8 cellular contexts compared by ENCODE assay signal in the genomic region with DNA sequence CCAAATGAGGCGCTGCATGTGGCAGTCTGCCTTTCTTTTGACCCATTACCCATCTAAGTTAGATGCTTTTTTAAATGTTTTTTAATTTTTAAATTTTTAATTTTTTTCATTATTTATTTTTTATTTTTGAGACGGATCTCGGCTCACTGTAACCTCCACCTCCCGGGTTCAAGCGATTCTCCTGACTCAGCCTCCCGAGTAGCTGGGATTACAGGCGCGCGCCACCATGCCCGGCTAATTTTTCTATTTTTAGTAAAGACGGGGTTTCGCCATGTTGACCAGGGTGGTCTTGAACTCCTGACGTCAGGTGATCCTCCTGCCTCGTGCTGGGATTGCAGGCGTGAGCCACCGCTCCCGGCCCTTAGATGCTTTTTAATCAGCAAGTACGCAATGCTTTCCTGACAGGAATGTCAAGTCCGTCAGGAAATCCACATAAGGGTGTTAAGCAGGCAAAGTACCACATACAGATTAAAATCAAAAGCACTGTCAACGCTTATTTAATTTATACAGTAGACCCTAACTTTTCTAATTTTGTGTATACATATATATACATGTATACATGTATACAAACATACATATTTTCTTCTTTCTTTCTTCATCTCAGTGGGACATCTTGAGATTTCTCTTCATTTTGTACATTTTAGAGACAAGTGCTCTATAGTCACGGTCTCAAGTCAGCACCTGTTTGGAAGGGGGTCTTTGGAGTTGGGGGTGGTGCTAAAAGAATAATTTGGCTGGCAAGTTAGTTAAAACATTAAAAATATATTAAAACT. TPM values are rescaled to one million over a fixed set of nuclear protein-coding genes. Genes with fewer than 3 reads are reported as not detected.
DNase-seq lines count a peak whose midpoint lies in the region; TF ChIP-seq lines count a peak whose summit lies in the region.

No MANE protein-coding gene starts in this region.

- H2AFZ ChIP-seq in PC-9: peak overlapping the region; percentile 72; the same call in 1 of the 2 replicates

- intact Hi-C loops in PC-9 (cut with micrococcal nuclease; ENCODE audit: unreplicated experiment): loop anchor here (1.0 to 2.0 kb wide), 8 partner anchors 18 to 589 kb away; partner anchors contain the start of gene TMEM14A

- H3K9ac ChIP-seq in rectal smooth muscle tissue (ENCODE audit: low read length): no peak overlapping the region

- no peaks in the 10 kb centered on the region for H3K9me2 ChIP-seq in PC-9 (ENCODE audit: insufficient read depth)

- H3K4me2 ChIP-seq in PC-9: peak overlapping the region; percentile 83

- no peaks in the 10 kb centered on the region for H3K4me1 ChIP-seq in HEK293 (ENCODE audit: control insufficient read depth, insufficient read depth, low read length)
- H3K4me1 ChIP-seq in PC-9 (replicated peaks; ENCODE audit: insufficient read depth): peaks cover 25% of the 10 kb centered on the region
- peaks cover 8% of the 10 kb centered on the region for H3K4me1 ChIP-seq in cardiac muscle cell (ENCODE audit: low read depth)
- peaks cover 8% of the 10 kb centered on the region for H3K4me1 ChIP-seq in rectal smooth muscle tissue (ENCODE audit: control insufficient read depth, insufficient read depth, low read length)

- BruUV-seq in PC-9 (replicated peaks; lab: Mats Ljungman, UMichigan): no TSS peak

- CTCF ChIA-PET in HEK293 (lab: Yijun Ruan, JAX) (interaction anchor here (0.6 to 2.8 kb wide), 25 partner anchors 8 to 582 kb away, joined by 3 to 20 read pairs (median 3); partner anchors contain the start of gene FBXO9), PC-9 (lab: Charles Lee) (interaction anchor here (0.6 to 0.9 kb wide), 2 partner anchors 60 to 1344 kb away, joined by 3 to 4 read pairs; no protein-coding TSS in a partner anchor)

- H4K20me1 ChIP-seq in PC-9 (ENCODE audit: insufficient read depth): no peaks in the 10 kb centered on the region

- H3K27ac ChIP-seq in HEK293 (ENCODE audit: extremely low read depth, low read depth, low read length): no peak overlapping the region
- H3K27ac ChIP-seq in PC-9: no peak overlapping the region
- no peak overlapping the region for H3K27ac ChIP-seq in cardiac muscle cell
- peak overlapping the region; percentile 27 for H3K27ac ChIP-seq in rectal smooth muscle tissue (ENCODE audit: low read depth, low read length)

- H3K79me2 ChIP-seq in PC-9 (ENCODE audit: low read depth): no peaks in the 10 kb centered on the region

- no peaks in the 10 kb centered on the region for H3K27me3 ChIP-seq in PC-9 (ENCODE audit: insufficient read depth, low read depth)
- H3K27me3 ChIP-seq in cardiac muscle cell: no peaks in the 10 kb centered on the region
- no peaks in the 10 kb centered on the region for H3K27me3 ChIP-seq in rectal smooth muscle tissue (ENCODE audit: control insufficient read depth, insufficient read depth, low read length)

- TF ChIP-seq CTCF in HEK293 (tag by site-specific recombination; IDR thresholded peaks at IDR 0.05) (no peak), PC-9 (conservative IDR thresholded peaks at IDR 0.05) (no peak), cardiac muscle cell (IDR thresholded peaks at IDR 0.05; ENCODE audit: low read depth, low read length) (no peak), GM10266 (IDR thresholded peaks at IDR 0.05; ENCODE audit: control insufficient read depth, insufficient read depth, low read depth, missing control alignments) (no peak)

- H3K36me3 ChIP-seq in HEK293 (ENCODE audit: control insufficient read depth in 2 of 2, insufficient read depth in 1 of 2, low read length in 2 of 2) (peaks cover 0 to 3% of the 10 kb centered on the region in 2 experiments; a peak in 1 of 3 replicates), PC-9 (ENCODE audit: low read depth) (no peaks in the 10 kb centered on the region), cardiac muscle cell (no peaks in the 10 kb centered on the region), rectal smooth muscle tissue (ENCODE audit: control insufficient read depth, insufficient read depth, low read length) (no peaks in the 10 kb centered on the region)

- in situ Hi-C loops in ACHN (cut with HindIII; ENCODE audit: low pct_ligation_motif_present, low pct_unique_long_range_greater_than_20kb, low sequenced_read_pairs): no loop called here

- H3K9me3 ChIP-seq in HEK293 (ENCODE audit: control insufficient read depth, insufficient read depth, low read depth, low read length) (no peaks in the 10 kb centered on the region), PC-9 (ENCODE audit: insufficient read depth, low read depth) (no peaks in the 10 kb centered on the region), cardiac muscle cell (ENCODE audit: low read depth) (no peaks in the 10 kb centered on the region)

- H3K4me3 ChIP-seq in HEK293 (ENCODE audit: low read depth, low read length): peak overlapping the region; percentile 33
- peak overlapping the region; percentile 57 for H3K4me3 ChIP-seq in PC-9
- H3K4me3 ChIP-seq in cardiac muscle cell: peak overlapping the region; percentile 4
- peak overlapping the region; percentile 38 for H3K4me3 ChIP-seq in rectal smooth muscle tissue (ENCODE audit: low read length)

- DNase-seq in ACHN: peak; percentile 72
- DNase-seq in PC-9: peak; percentile 42 to 74
- peak; percentile 45 for DNase-seq in activated naive CD4-positive, alpha-beta T cell treated with anti-CD3 and anti-CD28 coated beads, Interleukin-2, amount 50 U/mL, for 16 hours
- DNase-seq in cardiac muscle cell (ENCODE audit: low read depth in 1 of 2, low spot score in 1 of 2): peak; percentile 73 to 87
- no peak for DNase-seq in GM10266 (ENCODE audit: extremely low spot score)
- no peak for DNase-seq in AG20443 (ENCODE audit: low spot score)

- H3F3A ChIP-seq in PC-9 (ENCODE audit: insufficient read depth, low read depth): peaks cover 6% of the 10 kb centered on the region

- POLR2A ChIA-PET in HEK293 (lab: Yijun Ruan, JAX): interaction anchor here (0.8 to 3.4 kb wide), 4 partner anchors 10 to 85 kb away, joined by 3 to 32 read pairs (median 4); partner anchors contain the start of gene FBXO9
- POLR2A ChIA-PET in PC-9 (lab: Charles Lee; ENCODE audit: unreplicated experiment): interaction anchor here (0.7 kb wide), 1 partner anchor 334 kb away, joined by 3 read pairs; no protein-coding TSS in a partner anchor

TF ChIP-seq in HEK293, 187 proteins besides CTCF, POLR2A, EP300 and RAD21 (continues in another document):
- TF ChIP-seq TCF7L2 (IDR thresholded peaks at IDR 0.05; ENCODE audit: borderline replicate concordance, low read depth, low read length) (no peak), SP3 (tag by site-specific recombination; IDR thresholded peaks at IDR 0.05) (no peak), ZNF391 (tag by site-specific recombination; IDR thresholded peaks at IDR 0.05; ENCODE audit: borderline replicate concordance, low read depth) (no peak), KLF7 (tag by site-specific recombination; IDR thresholded peaks at IDR 0.05; ENCODE audit: borderline replicate concordance) (0 out of 2 replicates have a peak, but pooled peaks have one; percentile 3), ZBTB26 (tag by site-specific recombination; optimal IDR thresholded peaks at IDR 0.05) (peak; percentile 43), ZFP37 (tag by site-specific recombination; IDR thresholded peaks at IDR 0.05) (peak; percentile 55; the same call in 1 of the 2 replicates), OVOL3 (tag by site-specific recombination; IDR thresholded peaks at IDR 0.05) (0 out of 2 replicates have a peak, but pooled peaks have one; percentile 33), ZNF350 (tag by site-specific recombination; IDR thresholded peaks at IDR 0.05) (no peak), ZNF138 (tag by site-specific recombination; IDR thresholded peaks at IDR 0.05; ENCODE audit: borderline replicate concordance) (no peak), ATF2 (tag by site-specific recombination; IDR thresholded peaks at IDR 0.05; ENCODE audit: low read depth) (peak; percentile 57), ZNF280C (tag by site-specific recombination; IDR thresholded peaks at IDR 0.05) (no peak), ZNF2 (tag by site-specific recombination; IDR thresholded peaks at IDR 0.05) (no peak)

RNA-seq across cellular contexts. Expression of gene GSTA4, which starts 1.0 kb away (rescaled TPM):
- total RNA-seq in PC-9 (2021): 2.5 and 3.4 TPM in 2 replicates
- 50.1 and 64.5 TPM in 2 replicates for total RNA-seq in cardiac muscle cell
- polyA plus RNA-seq in cardiac muscle cell: 91.1 and 170 TPM in 2 replicates

Comparison
In these comparisons a context has a peak if more than half of its experiments do, and no peak if none do; other contexts are left out.
1. DNase-seq: peak in ACHN (single experiment), PC-9 (2 of 2), activated naive CD4-positive, alpha-beta T cell treated with anti-CD3 and anti-CD28 coated beads, Interleukin-2, amount 50 U/mL, for 16 hours (single experiment) and cardiac muscle cell (2 of 2); none in GM10266 (single experiment) and AG20443 (single experiment).
2. H3K4me3 ChIP-seq: peak in every context shown above with its lines; median percentile 57 in PC-9; 38 in rectal smooth muscle tissue; 33 in HEK293; 4 in cardiac muscle cell.
3. RNA of gene GSTA4, which starts 1.0 kb away (total RNA-seq): 50.1 to 64.5 TPM in cardiac muscle cell; 2.5 to 3.4 TPM in PC-9; every median in the first group is over 10 times any median in the second.